Comparison of ENCODE assay signal across 10 cellular contexts in the genomic region with DNA sequence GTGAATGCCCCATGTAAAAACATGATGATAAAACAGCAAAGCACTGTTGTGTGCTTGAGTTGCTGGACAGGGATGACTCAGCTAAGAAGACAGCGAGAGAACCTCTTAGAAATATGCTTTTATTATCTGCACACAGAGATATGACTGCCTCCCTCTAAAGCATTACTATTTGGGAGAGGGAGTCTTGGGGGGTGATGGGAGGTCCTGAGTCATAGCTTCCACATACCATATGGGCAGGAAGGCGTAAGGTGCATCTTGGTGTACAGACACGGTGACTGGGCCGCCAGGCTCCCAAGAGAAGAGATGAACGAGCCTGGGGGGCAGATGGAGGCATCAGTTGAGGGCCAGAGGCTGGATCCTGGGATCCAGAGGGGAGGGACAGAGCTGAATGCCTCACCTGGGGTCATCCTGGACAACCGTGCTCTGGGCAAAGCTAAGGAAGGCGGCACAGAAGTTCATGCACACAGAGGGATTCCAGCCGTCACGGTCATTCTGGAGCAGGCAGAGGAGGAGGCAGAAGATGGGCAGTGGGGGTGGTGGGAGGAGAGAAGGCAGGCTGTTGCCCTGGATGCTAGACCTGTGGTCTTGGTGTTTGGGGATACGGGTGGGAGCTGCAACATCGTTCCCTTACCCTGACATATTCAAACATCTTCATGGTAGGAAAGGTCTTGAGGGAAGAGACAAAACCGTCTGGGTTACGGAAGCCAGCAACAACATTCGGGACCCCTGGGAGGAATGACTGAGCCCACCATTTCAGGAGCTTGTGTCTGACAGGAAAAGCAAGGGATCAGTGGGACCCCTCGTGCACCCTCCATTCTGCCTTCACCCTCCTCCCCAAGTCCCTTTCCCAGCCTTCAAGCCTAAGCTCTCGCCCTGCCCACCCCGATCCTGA. TPM values are rescaled to one million over a fixed set of nuclear protein-coding genes. Genes with fewer than 3 reads are reported as not detected.
A peak's percentile ranks its signal among the peaks of the same experiment; 100 is the strongest.
DNase-seq lines count a peak whose midpoint lies in the region; ATAC-seq and TF ChIP-seq lines count a peak whose summit lies in the region.
"Had no signal": no experiment of that assay in that cellular context is flagged by ENCODE, and none has a peak within 500 bp of the region (broad histone marks: within the 10 kb centered on the region; RNA-seq: fewer than 3 reads in every experiment).

No MANE protein-coding gene starts in this region.

- H3K36me3 Mint-ChIP-seq in CD4-positive, CD25-positive, alpha-beta regulatory T cell = peaks cover 15% of the 10 kb centered on the region

- H3K27ac Mint-ChIP-seq in CD4-positive, CD25-positive, alpha-beta regulatory T cell = peak overlapping the region; percentile 3 to 100 (median 91)

- H3K27me3 Mint-ChIP-seq in CD4-positive, CD25-positive, alpha-beta regulatory T cell = peaks cover 9% of the 10 kb centered on the region

- no peak for TF ChIP-seq CTCF in choroid plexus epithelial cell (conservative IDR thresholded peaks at IDR 0.05; ENCODE audit: low read depth, low read length)

- H3K36me3 ChIP-seq in CD4-positive, CD25-positive, alpha-beta regulatory T cell (ENCODE audit: control insufficient read depth, insufficient read depth, low read length) = peaks cover 47% of the 10 kb centered on the region

- peak overlapping the region; percentile 70 to 99 (median 85) for H3K4me3 Mint-ChIP-seq in CD4-positive, CD25-positive, alpha-beta regulatory T cell

- POLR2A ChIA-PET in HEK293T (lab: Yijun Ruan, JAX) = interaction anchor here (0.8 to 7.0 kb wide), 4 partner anchors 10 to 267 kb away, joined by 3 to 84 read pairs (median 10); a partner anchor contains a TSS

- no peak for ATAC-seq in CD4-positive, CD25-positive, alpha-beta regulatory T cell (ENCODE audit: low read depth in 2 of 2)
- no peak for ATAC-seq in GM21381 (IDR thresholded peaks at IDR 0.05; ENCODE audit: unreplicated experiment)

- DNase-seq in CD4-positive, CD25-positive, alpha-beta regulatory T cell = no peak
- DNase-seq in M059J (ENCODE audit: low read depth) = peak; percentile 58
- peak; percentile 45 for DNase-seq in choroid plexus epithelial cell (ENCODE audit: low read depth)
- DNase-seq in non-pigmented ciliary epithelial cell (ENCODE audit: low read depth) = peak; percentile 63
- no peak for DNase-seq in DMS114 treated with DMSO at 0.1 percent for 48 hours (lab: John Stamatoyannopoulos, UW; ENCODE audit: unreplicated experiment)
- DNase-seq in GM03348 (ENCODE audit: low spot score) = no peak
- no peak for DNase-seq in HEK293T (ENCODE audit: extremely low spot score)
- DNase-seq: cortex of kidney, SJCRH30 had no signal

- H3K9me3 Mint-ChIP-seq in CD4-positive, CD25-positive, alpha-beta regulatory T cell = no peaks in the 10 kb centered on the region

- no peak overlapping the region for H3K4me3 ChIP-seq in CD4-positive, CD25-positive, alpha-beta regulatory T cell (ENCODE audit: low read depth, low read length)
- H3K4me3 ChIP-seq in choroid plexus epithelial cell (ENCODE audit: low read depth, low read length) = peak overlapping the region; percentile 73

- H3K27me3 ChIP-seq in CD4-positive, CD25-positive, alpha-beta regulatory T cell (ENCODE audit: control insufficient read depth, insufficient read depth, low read length) = no peaks in the 10 kb centered on the region
- H3K27me3 ChIP-seq: SJCRH30 had no signal

- H3K4me1 ChIP-seq in CD4-positive, CD25-positive, alpha-beta regulatory T cell (ENCODE audit: control insufficient read depth, insufficient read depth, low read length, poor library complexity, severe bottlenecking) = peaks cover 22% of the 10 kb centered on the region
- H3K4me1 ChIP-seq: SJCRH30 had no signal

- no peaks in the 10 kb centered on the region for H3K9me3 ChIP-seq in CD4-positive, CD25-positive, alpha-beta regulatory T cell (ENCODE audit: control insufficient read depth in 2 of 2, low read length in 2 of 2)
- H3K9me3 ChIP-seq: SJCRH30 had no signal

- H3K4me1 Mint-ChIP-seq in CD4-positive, CD25-positive, alpha-beta regulatory T cell = peaks cover 15 to 60% (median 38%) of the 10 kb centered on the region in 4 donors

- H3K27ac ChIP-seq in CD4-positive, CD25-positive, alpha-beta regulatory T cell (ENCODE audit: insufficient read depth, low read length, poor library complexity, severe bottlenecking) = peak overlapping the region; percentile 100
- H3K27ac ChIP-seq: SJCRH30 had no signal

- CTCF ChIA-PET in HEK293T (lab: Yijun Ruan, JAX) = interaction anchor here (1.1 kb wide), 1 partner anchor 10 kb away, joined by 3 read pairs; a partner anchor contains a TSS

TF ChIP-seq in HEK293T, 16 proteins besides CTCF, POLR2A, EP300 and RAD21:
- no peak for TF ChIP-seq BHLHE40 (IDR thresholded peaks at IDR 0.05; ENCODE audit: borderline replicate concordance)
- TF ChIP-seq NFRKB (IDR thresholded peaks at IDR 0.05) = no peak
- TF ChIP-seq CTBP1 (IDR thresholded peaks at IDR 0.05; ENCODE audit: borderline replicate concordance) = no peak
- no peak for TF ChIP-seq LEF1 (IDR thresholded peaks at IDR 0.05; ENCODE audit: borderline replicate concordance)
- TF ChIP-seq SUZ12 (IDR thresholded peaks at IDR 0.05) = no peak
- no peak for TF ChIP-seq HDGF (IDR thresholded peaks at IDR 0.05; ENCODE audit: borderline replicate concordance)
- no peak for TF ChIP-seq FOXA1 (IDR thresholded peaks at IDR 0.05)
- no peak for TF ChIP-seq ARNT (IDR thresholded peaks at IDR 0.05)
- no peak for TF ChIP-seq FOXM1 (IDR thresholded peaks at IDR 0.05; ENCODE audit: borderline replicate concordance)
- TF ChIP-seq, protein P1, sequence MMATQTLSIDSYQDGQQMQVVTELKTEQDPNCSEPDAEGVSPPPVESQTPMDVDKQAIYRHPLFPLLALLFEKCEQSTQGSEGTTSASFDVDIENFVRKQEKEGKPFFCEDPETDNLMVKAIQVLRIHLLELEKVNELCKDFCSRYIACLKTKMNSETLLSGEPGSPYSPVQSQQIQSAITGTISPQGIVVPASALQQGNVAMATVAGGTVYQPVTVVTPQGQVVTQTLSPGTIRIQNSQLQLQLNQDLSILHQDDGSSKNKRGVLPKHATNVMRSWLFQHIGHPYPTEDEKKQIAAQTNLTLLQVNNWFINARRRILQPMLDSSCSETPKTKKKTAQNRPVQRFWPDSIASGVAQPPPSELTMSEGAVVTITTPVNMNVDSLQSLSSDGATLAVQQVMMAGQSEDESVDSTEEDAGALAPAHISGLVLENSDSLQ (IDR thresholded peaks at IDR 0.05) = no peak
- TF ChIP-seq TARDBP (IDR thresholded peaks at IDR 0.05) = no peak
- TF ChIP-seq SP1 (IDR thresholded peaks at IDR 0.05) = no peak
- no peak for TF ChIP-seq FOXK2 (IDR thresholded peaks at IDR 0.05)
- TF ChIP-seq ZNF384 (IDR thresholded peaks at IDR 0.05) = no peak
- no peak for TF ChIP-seq ELF4 (IDR thresholded peaks at IDR 0.05)
- no peak for TF ChIP-seq L3MBTL2 (conservative IDR thresholded peaks at IDR 0.05)

RNA-seq across cellular contexts. Expression of a gene that starts 2.0 kb away (rescaled TPM):
- 47.7 TPM for total RNA-seq in CD4-positive, CD25-positive, alpha-beta regulatory T cell
- 10 to 100 TPM in 2 of 4 donors, 1 to 10 TPM in 2; 8.4 to 10.5 (median 9.6) TPM for polyA plus RNA-seq in CD4-positive, CD25-positive, alpha-beta regulatory T cell
- 26.8 and 33.3 TPM in 2 replicates for total RNA-seq in M059J (2014; rRNA removed; shearing (Covaris generic))

RNA-seq across cellular contexts. Expression of a gene that starts 11.0 kb away (rescaled TPM):
- total RNA-seq in CD4-positive, CD25-positive, alpha-beta regulatory T cell = 101 TPM
- 10 to 100 TPM; 16.2 to 20.9 (median 17.5) TPM for polyA plus RNA-seq in CD4-positive, CD25-positive, alpha-beta regulatory T cell
- total RNA-seq in M059J (2014; rRNA removed; shearing (Covaris generic)) = 60.4 and 72.3 TPM in 2 replicates

RNA-seq across cellular contexts. Expression of a gene that starts 11.2 kb away (rescaled TPM):
- total RNA-seq in CD4-positive, CD25-positive, alpha-beta regulatory T cell = 51.4 TPM
- polyA plus RNA-seq in CD4-positive, CD25-positive, alpha-beta regulatory T cell = 10 to 100 TPM; 52.9 to 62.3 (median 60.5) TPM
- total RNA-seq in M059J (2014; rRNA removed; shearing (Covaris generic)) = 201 and 228 TPM in 2 replicates

RNA-seq across cellular contexts. Expression of a gene that starts 11.9 kb away (rescaled TPM):
- 4.0 TPM for total RNA-seq in CD4-positive, CD25-positive, alpha-beta regulatory T cell
- under 1 TPM in 2 of 4 donors, not detected in 2; 0.28 to 0.30 TPM for polyA plus RNA-seq in CD4-positive, CD25-positive, alpha-beta regulatory T cell
- 4.1 and 5.6 TPM in 2 replicates for total RNA-seq in M059J (2014; rRNA removed; shearing (Covaris generic))

RNA-seq across cellular contexts. Expression of a gene that starts 24.1 kb away (rescaled TPM):
- total RNA-seq in CD4-positive, CD25-positive, alpha-beta regulatory T cell = 0.64 TPM
- polyA plus RNA-seq in CD4-positive, CD25-positive, alpha-beta regulatory T cell = 1 to 10 TPM in 3 of 4 donors, under 1 TPM in 1; 0.68 to 1.9 (median 1.6) TPM
- total RNA-seq in M059J (2014; rRNA removed; shearing (Covaris generic)) = 7.8 and 8.4 TPM in 2 replicates
- total RNA-seq: SJCRH30 had no signal

Comparison
In these comparisons a context has a peak if more than half of its experiments do, and no peak if none do; other contexts are left out.
1. DNase-seq: peak in M059J (single experiment), choroid plexus epithelial cell (single experiment) and non-pigmented ciliary epithelial cell (single experiment); none in CD4-positive, CD25-positive, alpha-beta regulatory T cell (0 of 3), DMS114 treated with DMSO at 0.1 percent for 48 hours (single experiment), GM03348 (single experiment) and HEK293T (single experiment).